23 cellular contexts compared by ENCODE assay signal in genomic region chr7:138456220-138456619, GRCh38.
"Had no signal": no experiment of that assay in that cellular context is flagged by ENCODE, and none has a peak within 500 bp of the region (broad histone marks: within the 10 kb centered on the region; RNA-seq: fewer than 3 reads in every experiment).

No MANE protein-coding gene starts in this region.

- H3K4me3 Mint-ChIP-seq: IgD-negative memory B cell had no signal

- H3K27me3 ChIP-seq: SJSA1 had no signal

- H3K27ac Mint-ChIP-seq: IgD-negative memory B cell had no signal

- H3K27ac ChIP-seq: SJSA1, SK-N-MC had no signal

- H3K9me3 ChIP-seq: SJSA1 had no signal

- H3K4me1 ChIP-seq: SJSA1 had no signal

- H3K27me3 Mint-ChIP-seq: IgD-negative memory B cell had no signal

- H3K4me3 ChIP-seq: SJSA1, SK-N-MC had no signal

- FAIRE-seq: RCC 7860 had no signal

- DNase-seq: KBM-7, MV-4-11, NCI-H1048, NCI-H1105 treated with DMSO at 0.1 percent for 48 hours, NCI-H1417 treated with DMSO at 0.1 percent for 48 hours, NCI-H146, NCI-H187, NCI-H2029, NCI-H2081 treated with DMSO at 0.1 percent for 48 hours, NCI-H2171, NCI-H226, NCI-H446, NCI-H510A, NCI-H524 treated with DMSO at 0.1 percent for 48 hours, NCI-H69, NCI-H774, Right ventricle myocardium superior, RPMI8226, SIG-M5 had no signal
